Comparison of ENCODE assay signal across 25 cellular contexts in genomic region chr9:130820135-130820738, GRCh38.
"Had no signal": no experiment of that assay in that cellular context is flagged by ENCODE, and none has a peak within 500 bp of the region (broad histone marks: within the 10 kb centered on the region; RNA-seq: fewer than 3 reads in every experiment).

No MANE protein-coding gene starts in this region.

- H3K9me3 Mint-ChIP-seq: endodermal cell, neural crest cell had no signal

- H3K4me3 ChIP-seq: adrenal gland, ascending aorta, coronary artery, gastroesophageal sphincter, mucosa of descending colon, thyroid gland, upper lobe of right lung had no signal

- DNase-seq: activated B cell treated with CpG ODN at 0.5 μM for 24 hours; activated CD4-positive, alpha-beta T cell treated with anti-CD3 and anti-CD28 coated beads for 36 hours; activated CD4-positive, alpha-beta T cell treated with anti-CD3 and anti-CD28 coated beads, Interleukin-2, amount 50 U/mL, for 4 hours; activated CD8-positive, alpha-beta memory T cell treated with anti-CD3 and anti-CD28 coated beads for 24 hours; activated CD8-positive, alpha-beta memory T cell treated with anti-CD3 and anti-CD28 coated beads, Interleukin-2, amount 50 U/mL, for 4 hours; activated naive CD4-positive, alpha-beta T cell; activated T-cell treated with anti-CD3 and anti-CD28 coated beads, Interleukin-2, amount 50 U/mL, for 4 hours; adrenal gland; central memory CD4-positive, alpha-beta T cell; endodermal cell; left cardiac atrium; mesendoderm; mucosa of descending colon; stimulated activated CD4-positive, alpha-beta T cell treated with anti-CD3 and anti-CD28 coated beads, Interleukin-2, amount 100 ng/mL, for 48 hours; stimulated activated naive CD4-positive, alpha-beta T cell treated with Interleukin-2 at 50 U/mL for 16 hours; T-helper 9 cell; thyroid gland; upper lobe of right lung had no signal

- H3K36me3 ChIP-seq: adrenal gland, ascending aorta, gastroesophageal sphincter, thyroid gland, upper lobe of right lung had no signal

- H3K27ac ChIP-seq: adrenal gland, ascending aorta, coronary artery, gastroesophageal sphincter, thyroid gland, upper lobe of right lung had no signal

- H3K27ac Mint-ChIP-seq: activated B cell treated with CpG ODN at 0.5 μM for 24 hours; activated CD4-positive, alpha-beta T cell treated with anti-CD3 and anti-CD28 coated beads for 36 hours; activated naive CD8-positive, alpha-beta T cell; activated T-helper 2 cell treated with anti-CD3 and anti-CD28 coated beads, Interferon-gamma antibody, Interleukin-2, Interleukin-4, amounts not matched to agents 10 μg/mL and 5 μg/mL and 100 μg/mL, durations not matched to agents 14 hours and 24 hours and 36 hours; endodermal cell had no signal

- H3K9me3 ChIP-seq: adrenal gland, gastroesophageal sphincter, thyroid gland, upper lobe of right lung had no signal

- H3K27me3 ChIP-seq: adrenal gland, ascending aorta, gastroesophageal sphincter, thyroid gland, upper lobe of right lung had no signal

- H3K4me3 Mint-ChIP-seq: activated B cell treated with CpG ODN at 0.5 μM for 24 hours; activated CD4-positive, alpha-beta T cell treated with anti-CD3 and anti-CD28 coated beads for 36 hours; activated naive CD8-positive, alpha-beta T cell; activated T-cell treated with anti-CD3 and anti-CD28 coated beads, Interleukin-2, amount 50 U/mL, for 4 hours; endodermal cell; neural crest cell had no signal

- H3K27me3 Mint-ChIP-seq: activated B cell treated with CpG ODN at 0.5 μM for 24 hours; activated CD4-positive, alpha-beta T cell treated with anti-CD3 and anti-CD28 coated beads for 36 hours; activated naive CD8-positive, alpha-beta T cell; progenitor cell of endocrine pancreas had no signal
